1 cellular context compared by ENCODE assay signal in genomic region chr11:8688414-8689362, GRCh38.
TF ChIP-seq lines count a peak whose summit lies in the region.

No MANE protein-coding gene starts in this region.

TF ChIP-seq in HepG2, 621 proteins besides CTCF, POLR2A, EP300 and RAD21 (continued from another document and continues in another):
- peak; percentile 85 for TF ChIP-seq HBP1 (CRISPR knock-in tag; IDR thresholded peaks at IDR 0.05; ENCODE audit: low read depth)
- 0 out of 2 replicates have a peak, but pooled peaks have one; percentile 48 for TF ChIP-seq ZNF552 (CRISPR knock-in tag; IDR thresholded peaks at IDR 0.05; ENCODE audit: borderline replicate concordance)
- no peak for TF ChIP-seq HIC2 (CRISPR knock-in tag; IDR thresholded peaks at IDR 0.05; ENCODE audit: low read depth)
- TF ChIP-seq TAF1 (CRISPR knock-in tag; IDR thresholded peaks at IDR 0.05) = peak; percentile 75
- TF ChIP-seq GABPA (IDR thresholded peaks at IDR 0.05; ENCODE audit: low read depth, low read length) = peak; percentile 98
- peak; percentile 99 for TF ChIP-seq GABPA (CRISPR knock-in tag; IDR thresholded peaks at IDR 0.05; ENCODE audit: low read depth)
- TF ChIP-seq ZBTB20 (CRISPR knock-in tag; IDR thresholded peaks at IDR 0.05; ENCODE audit: borderline replicate concordance, low read depth) = peak; percentile 72; the same call in 1 of the 2 replicates
- peak; percentile 81 for TF ChIP-seq GMEB1 (CRISPR knock-in tag; IDR thresholded peaks at IDR 0.05; ENCODE audit: borderline replicate concordance)
- TF ChIP-seq ELF4 (CRISPR knock-in tag; IDR thresholded peaks at IDR 0.05; ENCODE audit: borderline replicate concordance) = peak; percentile 86
- peak; percentile 87 for TF ChIP-seq ARNT2 (CRISPR knock-in tag; IDR thresholded peaks at IDR 0.05; ENCODE audit: low read depth)
- TF ChIP-seq DR1 (CRISPR knock-in tag; IDR thresholded peaks at IDR 0.05) = peak; percentile 61; the same call in 1 of the 2 replicates
- no peak; the same call in 1 of the 2 replicates for TF ChIP-seq HMG20B (CRISPR knock-in tag; conservative IDR thresholded peaks at IDR 0.05)
- peak; percentile 90 for TF ChIP-seq HOXA3 (CRISPR knock-in tag; IDR thresholded peaks at IDR 0.05)
- peak; percentile 95 for TF ChIP-seq NRL (CRISPR knock-in tag; IDR thresholded peaks at IDR 0.05; ENCODE audit: borderline replicate concordance)
- 0 out of 2 replicates have a peak, but pooled peaks have one; percentile 57 for TF ChIP-seq ZNF616 (CRISPR knock-in tag; IDR thresholded peaks at IDR 0.05; ENCODE audit: low read depth)
- peak; percentile 62; the same call in 1 of the 2 replicates for TF ChIP-seq XBP1 (CRISPR knock-in tag; IDR thresholded peaks at IDR 0.05)
- peak; percentile 83; the same call in 1 of the 2 replicates for TF ChIP-seq ETV6 (CRISPR knock-in tag; conservative IDR thresholded peaks at IDR 0.05)
- peak; percentile 55; the same call in 1 of the 2 replicates for TF ChIP-seq MTF2 (CRISPR knock-in tag; IDR thresholded peaks at IDR 0.05; ENCODE audit: borderline replicate concordance)
- peak; percentile 90; the same call in 1 of the 2 replicates for TF ChIP-seq TP53 (CRISPR knock-in tag; conservative IDR thresholded peaks at IDR 0.05)
- no peak for TF ChIP-seq HHEX (CRISPR knock-in tag; IDR thresholded peaks at IDR 0.05)
- no peak for TF ChIP-seq PCBP1 (IDR thresholded peaks at IDR 0.05; ENCODE audit: borderline replicate concordance, low read depth, low read length)
- peak; percentile 89 for TF ChIP-seq ZNF768 (CRISPR knock-in tag; IDR thresholded peaks at IDR 0.05)
- TF ChIP-seq PATZ1 (CRISPR knock-in tag; IDR thresholded peaks at IDR 0.05) = peak; percentile 66; the same call in 1 of the 2 replicates
- peak; percentile 98 for TF ChIP-seq SMYD3 (CRISPR knock-in tag; IDR thresholded peaks at IDR 0.05)
- TF ChIP-seq PITX1 (CRISPR knock-in tag; IDR thresholded peaks at IDR 0.05) = peak; percentile 86
- no peak for TF ChIP-seq ZNF207 (IDR thresholded peaks at IDR 0.05; ENCODE audit: borderline replicate concordance)
- no peak; the same call in 1 of the 2 replicates for TF ChIP-seq KLF12 (CRISPR knock-in tag; IDR thresholded peaks at IDR 0.05; ENCODE audit: borderline replicate concordance)
- TF ChIP-seq XRCC5 (optimal IDR thresholded peaks at IDR 0.05; ENCODE audit: low read length) = peak; percentile 60
- TF ChIP-seq ZNF609 (CRISPR knock-in tag; IDR thresholded peaks at IDR 0.05; ENCODE audit: borderline replicate concordance) = peak; percentile 73; the same call in 1 of the 2 replicates
- no peak for TF ChIP-seq ZNF780A (CRISPR knock-in tag; IDR thresholded peaks at IDR 0.05)
- no peak for TF ChIP-seq ZNF850 (CRISPR knock-in tag; conservative IDR thresholded peaks at IDR 0.05)
- TF ChIP-seq ZNF317 (CRISPR knock-in tag; IDR thresholded peaks at IDR 0.05) = peak; percentile 81
- TF ChIP-seq ZNF142 (CRISPR knock-in tag; IDR thresholded peaks at IDR 0.05) = peak; percentile 90
- TF ChIP-seq ZNF276 (CRISPR knock-in tag; IDR thresholded peaks at IDR 0.05; ENCODE audit: low read depth) = no peak
- TF ChIP-seq DMAP1 (CRISPR knock-in tag; IDR thresholded peaks at IDR 0.05) = peak; percentile 69; the same call in 1 of the 2 replicates
- TF ChIP-seq ZNF333 (CRISPR knock-in tag; IDR thresholded peaks at IDR 0.05; ENCODE audit: borderline replicate concordance) = 0 out of 2 replicates have a peak, but pooled peaks have one; percentile 21
- no peak for TF ChIP-seq GPN1 (CRISPR knock-in tag; IDR thresholded peaks at IDR 0.05; ENCODE audit: borderline replicate concordance)
- peak; percentile 87; the same call in 1 of the 2 replicates for TF ChIP-seq KLF15 (CRISPR knock-in tag; IDR thresholded peaks at IDR 0.05; ENCODE audit: borderline replicate concordance)
- TF ChIP-seq GABPB1 (CRISPR knock-in tag; IDR thresholded peaks at IDR 0.05) = peak; percentile 99
- no peak for TF ChIP-seq SMARCC2 (IDR thresholded peaks at IDR 0.05)
- no peak for TF ChIP-seq ZSCAN9 (CRISPR knock-in tag; IDR thresholded peaks at IDR 0.05; ENCODE audit: borderline replicate concordance)
